9 cellular contexts compared by ENCODE assay signal in the genomic region with DNA sequence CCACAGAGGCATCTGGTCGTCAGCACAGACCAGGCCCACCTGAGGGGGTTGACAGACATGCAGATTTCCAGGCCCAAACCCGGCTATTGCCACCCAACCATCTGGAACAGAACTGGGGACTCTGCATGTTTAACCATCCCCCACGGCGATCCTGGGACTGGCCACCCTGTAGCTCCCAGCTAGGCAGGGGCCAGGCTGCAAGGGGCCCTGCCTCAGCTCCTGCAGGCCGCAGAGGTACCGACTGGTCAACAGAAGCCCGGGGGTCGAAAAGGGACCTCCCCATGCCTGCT.
DNase-seq lines count a peak whose midpoint lies in the region; TF ChIP-seq lines count a peak whose summit lies in the region.
"Had no signal": no experiment of that assay in that cellular context is flagged by ENCODE, and none has a peak within 500 bp of the region (broad histone marks: within the 10 kb centered on the region; RNA-seq: fewer than 3 reads in every experiment).

No MANE protein-coding gene starts in this region.

- H3K36me3 ChIP-seq in muscle layer of duodenum (ENCODE audit: control insufficient read depth in 1 of 2, insufficient read depth in 2 of 2, low read length in 2 of 2), result no peaks in the 10 kb centered on the region
- no peaks in the 10 kb centered on the region for H3K36me3 ChIP-seq in thyroid gland
- no peaks in the 10 kb centered on the region for H3K36me3 ChIP-seq in GM23248 (ENCODE audit: low read depth)

- H3K27ac ChIP-seq in dorsolateral prefrontal cortex (peak overlapping the region; percentile 32 to 97 (median 86)), muscle layer of duodenum (ENCODE audit: low read length) (peak overlapping the region; percentile 18), thyroid gland (peak overlapping the region; percentile 73 to 89 (median 77)), GM23248 (no peak overlapping the region)
- H3K27ac ChIP-seq: 22Rv1 had no signal

- H3K27me3 ChIP-seq in dorsolateral prefrontal cortex (peaks cover 0 to 14% (median 0%) of the 10 kb centered on the region in 45 donors), muscle layer of duodenum (ENCODE audit: low read depth, low read length) (no peaks in the 10 kb centered on the region), thyroid gland (no peaks in the 10 kb centered on the region), GM23248 (replicated peaks; ENCODE audit: insufficient read depth) (peaks cover 62% of the 10 kb centered on the region)

- H3K4me1 ChIP-seq in muscle layer of duodenum (ENCODE audit: control insufficient read depth in 1 of 2, insufficient read depth in 2 of 2, low read length in 2 of 2), result peaks cover 8 to 40% of the 10 kb centered on the region in 2 donors
- H3K4me1 ChIP-seq in thyroid gland, result peaks cover 27 to 40% of the 10 kb centered on the region in 2 donors
- H3K4me1 ChIP-seq in GM23248 (ENCODE audit: insufficient read depth), result no peaks in the 10 kb centered on the region

- peak in 2 of 56 donors; percentile 3 to 4 for TF ChIP-seq CTCF in dorsolateral prefrontal cortex (IDR thresholded peaks at IDR 0.05 in 54 of 56, conservative IDR thresholded peaks at IDR 0.05 in 2 of 56; ENCODE audit: low read depth in 1 of 56, partially characterized antibody in 56 of 56)
- peak in 1 of 6 experiments; percentile 1 for TF ChIP-seq CTCF in thyroid gland (IDR thresholded peaks at IDR 0.05)

- H3K4me3 ChIP-seq in dorsolateral prefrontal cortex, result peak overlapping the region in 22 of 59 donors; percentile 6 to 55 (median 38)
- peak overlapping the region in 1 of 2 donors; percentile 43 for H3K4me3 ChIP-seq in muscle layer of duodenum (ENCODE audit: low read depth in 1 of 2, low read length in 2 of 2)
- H3K4me3 ChIP-seq in thyroid gland (replicated peaks in 1 of 3), result no peak overlapping the region
- no peak overlapping the region for H3K4me3 ChIP-seq in GM23248

- H2AFZ ChIP-seq in GM23248, result no peak overlapping the region

- H3K4me2 ChIP-seq in GM23248 (ENCODE audit: unreplicated experiment), result no peak overlapping the region

- no peaks in the 10 kb centered on the region for H3K9me2 ChIP-seq in GM23248 (ENCODE audit: insufficient read depth)

- no peaks in the 10 kb centered on the region for H4K20me1 ChIP-seq in GM23248 (ENCODE audit: insufficient read depth)

- intact Hi-C loops in dorsolateral prefrontal cortex (cut with DNase I) (loop anchor here (5.0 to 10.0 kb wide), 3 partner anchors 193 to 220 kb away; a partner anchor contains a TSS), thyroid gland (cut with DNase I) (no loop called here)

- no peak for TF ChIP-seq POLR2A in thyroid gland (IDR thresholded peaks at IDR 0.05)

- H3K9me3 ChIP-seq in muscle layer of duodenum (ENCODE audit: control insufficient read depth in 1 of 2, low read length in 2 of 2), result peaks cover 5 to 17% of the 10 kb centered on the region in 2 donors
- no peaks in the 10 kb centered on the region for H3K9me3 ChIP-seq in thyroid gland
- no peaks in the 10 kb centered on the region for H3K9me3 ChIP-seq in GM23248 (ENCODE audit: low read depth)

- WGBS in thyroid gland, 2 donors, result 38 to 46% methylated on average over 3 to 4 of the region's 8 CpGs
- WGBS in GM23248 (ENCODE audit: low coverage in 1 of 2, low lambda C conversion rate in 2 of 2, missing lambda C conversion rate in 2 of 2), 2 experiments, result 4 to 7% methylated on average over 8 of the region's 8 CpGs

- in situ Hi-C loops in GM23248 (cut with MboI), result no loop called here

- H3K79me2 ChIP-seq in GM23248 (ENCODE audit: insufficient read depth), result no peaks in the 10 kb centered on the region

- no peaks in the 10 kb centered on the region for H3F3A ChIP-seq in GM23248 (ENCODE audit: insufficient read depth)

- no peak overlapping the region for H3K9ac ChIP-seq in GM23248

- DNase-seq in NCI-H1694 treated with DMSO at 0.1 percent for 48 hours (lab: John Stamatoyannopoulos, UW) (peak; percentile 66), NCI-H1694 (lab: John Stamatoyannopoulos, UW) (no peak), dorsolateral prefrontal cortex (peak in 1 of 10 donors; percentile 28), thyroid gland (no peak), GM23248 (no peak), NCI-H1092 (lab: John Stamatoyannopoulos, UW) (no peak), NCI-H2081 treated with DMSO at 0.1 percent for 48 hours (lab: John Stamatoyannopoulos, UW) (no peak)
